ENCODE assay signal across 3 cellular contexts in genomic region chr1:228275435-228276342, GRCh38.
TF ChIP-seq lines count a peak whose summit lies in the region.

No MANE protein-coding gene starts in this region.

TF ChIP-seq in SK-N-SH, 30 proteins besides CTCF, POLR2A, EP300 and RAD21:
- no peak for TF ChIP-seq MXI1 (IDR thresholded peaks at IDR 0.05; ENCODE audit: low read depth, low read length)
- TF ChIP-seq JUND (IDR thresholded peaks at IDR 0.05): no peak
- TF ChIP-seq TCF12 (IDR thresholded peaks at IDR 0.05): no peak
- no peak for TF ChIP-seq YY1 (IDR thresholded peaks at IDR 0.05; ENCODE audit: low read depth)
- no peak for TF ChIP-seq GABPA (IDR thresholded peaks at IDR 0.05; ENCODE audit: low read depth)
- TF ChIP-seq, protein P1, sequence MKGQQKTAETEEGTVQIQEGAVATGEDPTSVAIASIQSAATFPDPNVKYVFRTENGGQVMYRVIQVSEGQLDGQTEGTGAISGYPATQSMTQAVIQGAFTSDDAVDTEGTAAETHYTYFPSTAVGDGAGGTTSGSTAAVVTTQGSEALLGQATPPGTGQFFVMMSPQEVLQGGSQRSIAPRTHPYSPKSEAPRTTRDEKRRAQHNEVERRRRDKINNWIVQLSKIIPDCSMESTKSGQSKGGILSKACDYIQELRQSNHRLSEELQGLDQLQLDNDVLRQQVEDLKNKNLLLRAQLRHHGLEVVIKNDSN (IDR thresholded peaks at IDR 0.05; ENCODE audit: borderline replicate concordance, low read depth): no peak
- no peak for TF ChIP-seq ELF1 (IDR thresholded peaks at IDR 0.05)
- TF ChIP-seq FOXM1 (IDR thresholded peaks at IDR 0.05; ENCODE audit: low read depth): no peak
- TF ChIP-seq NRF1 (IDR thresholded peaks at IDR 0.05; ENCODE audit: low read depth, low read length): no peak
- TF ChIP-seq POLR2AphosphoS5 (IDR thresholded peaks at IDR 0.05; ENCODE audit: low read depth, low read length): no peak
- TF ChIP-seq SMC3 (IDR thresholded peaks at IDR 0.05; ENCODE audit: low read depth, low read length): no peak
- no peak for TF ChIP-seq RXRA (IDR thresholded peaks at IDR 0.05; ENCODE audit: borderline replicate concordance, low read depth)

TF ChIP-seq in SK-N-SH treated with all-trans-retinoic acid at 6 μM for 48 hours, 23 proteins besides CTCF, POLR2A, EP300 and RAD21:
- no peak for TF ChIP-seq CSRNP3 (CRISPR knock-in tag; IDR thresholded peaks at IDR 0.05)
- no peak for TF ChIP-seq ZC3H10 (CRISPR knock-in tag; IDR thresholded peaks at IDR 0.05)
- TF ChIP-seq RARB (CRISPR knock-in tag; IDR thresholded peaks at IDR 0.05): no peak
TF ChIP-seq in SK-N-SH treated with all-trans-retinoic acid at 6 μM for 48 hours: peak in this region for 0.

TF ChIP-seq in IMR-90, 13 proteins besides CTCF, POLR2A, EP300 and RAD21:
- TF ChIP-seq CEBPB (IDR thresholded peaks at IDR 0.05; ENCODE audit: low read depth, low read length) (no peak), MAFK (IDR thresholded peaks at IDR 0.05; ENCODE audit: low read depth, low read length) (no peak), MXI1 (IDR thresholded peaks at IDR 0.05; ENCODE audit: borderline replicate concordance, low read depth, low read length) (peak; percentile 49; the same call in 1 of the 2 replicates), RFX5 (IDR thresholded peaks at IDR 0.05; ENCODE audit: low read depth, low read length) (no peak), MAZ (IDR thresholded peaks at IDR 0.05; ENCODE audit: borderline replicate concordance, low read depth, low read length) (peak; percentile 92; the same call in 1 of the 2 replicates), SMC3 (IDR thresholded peaks at IDR 0.05; ENCODE audit: low read depth, low read length) (no peak)
